1 cellular context compared by ENCODE assay signal in genomic region chr22:23781065-23781464, GRCh38.
TF ChIP-seq lines count a peak whose summit lies in the region.

No MANE protein-coding gene starts in this region.

TF ChIP-seq in IMR-90, 13 proteins besides CTCF, POLR2A, EP300 and RAD21:
- TF ChIP-seq SMC3 (IDR thresholded peaks at IDR 0.05; ENCODE audit: low read depth, low read length) (no peak), ELK1 (IDR thresholded peaks at IDR 0.05; ENCODE audit: borderline replicate concordance, low read depth, low read length) (no peak), RFX5 (IDR thresholded peaks at IDR 0.05; ENCODE audit: low read depth, low read length) (no peak), FOS (IDR thresholded peaks at IDR 0.05; ENCODE audit: low read depth, low read length) (no peak), BHLHE40 (IDR thresholded peaks at IDR 0.05; ENCODE audit: low read depth, low read length) (no peak), MAFK (IDR thresholded peaks at IDR 0.05; ENCODE audit: low read depth, low read length) (no peak)
